ENCODE assay signal across 1 cellular context in genomic region chr15:52568569-52569243, GRCh38.
TF ChIP-seq lines count a peak whose summit lies in the region.

A gene with protein sequence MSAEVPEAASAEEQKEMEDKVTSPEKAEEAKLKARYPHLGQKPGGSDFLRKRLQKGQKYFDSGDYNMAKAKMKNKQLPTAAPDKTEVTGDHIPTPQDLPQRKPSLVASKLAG (minus strand): TSS chr15:52569030. CDS start chr15:52568892, 138 bp downstream.

TF ChIP-seq in A549, 52 proteins besides CTCF, POLR2A, EP300 and RAD21 (continued from another document):
- TF ChIP-seq MAFK (IDR thresholded peaks at IDR 0.05; ENCODE audit: partially characterized antibody) = no peak
- no peak for TF ChIP-seq RFX5 (IDR thresholded peaks at IDR 0.05)
- TF ChIP-seq NR3C1 (IDR thresholded peaks at IDR 0.05) = no peak
- TF ChIP-seq PBX3 (IDR thresholded peaks at IDR 0.05) = peak; percentile 56; the same call in 1 of the 2 replicates
- TF ChIP-seq EHMT2 (IDR thresholded peaks at IDR 0.05; ENCODE audit: low read depth) = no peak
- no peak for TF ChIP-seq CBX8 (IDR thresholded peaks at IDR 0.05)
- peak; percentile 56; the same call in 1 of the 2 replicates for TF ChIP-seq HOXB13 (CRISPR knock-in tag; IDR thresholded peaks at IDR 0.05; ENCODE audit: low read depth)
- TF ChIP-seq, protein P1, sequence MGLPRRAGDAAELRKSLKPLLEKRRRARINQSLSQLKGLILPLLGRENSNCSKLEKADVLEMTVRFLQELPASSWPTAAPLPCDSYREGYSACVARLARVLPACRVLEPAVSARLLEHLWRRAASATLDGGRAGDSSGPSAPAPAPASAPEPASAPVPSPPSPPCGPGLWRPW (IDR thresholded peaks at IDR 0.05) = no peak
- no peak for TF ChIP-seq ZNF302 (CRISPR knock-in tag; IDR thresholded peaks at IDR 0.05)
- TF ChIP-seq SMC3 (IDR thresholded peaks at IDR 0.05) = peak; percentile 28; the same call in 2 of the 3 replicates
- peak; percentile 57; the same call in 1 of the 2 replicates for TF ChIP-seq EHF (CRISPR knock-in tag; IDR thresholded peaks at IDR 0.05)
- peak; percentile 70; the same call in 1 of the 3 replicates for TF ChIP-seq BCL3 (IDR thresholded peaks at IDR 0.05)
- TF ChIP-seq USF2 (IDR thresholded peaks at IDR 0.05) = no peak
- TF ChIP-seq RARB (CRISPR knock-in tag; IDR thresholded peaks at IDR 0.05) = no peak
- TF ChIP-seq CHD4 (IDR thresholded peaks at IDR 0.05; ENCODE audit: borderline replicate concordance) = no peak
- TF ChIP-seq JUN (IDR thresholded peaks at IDR 0.05) = peak; percentile 80 to 93; a peak in 4 of 5 replicates
- peak; percentile 88; the same call in 1 of the 2 replicates for TF ChIP-seq MYC (IDR thresholded peaks at IDR 0.05; ENCODE audit: borderline replicate concordance, low read length)
- TF ChIP-seq, protein P2, sequence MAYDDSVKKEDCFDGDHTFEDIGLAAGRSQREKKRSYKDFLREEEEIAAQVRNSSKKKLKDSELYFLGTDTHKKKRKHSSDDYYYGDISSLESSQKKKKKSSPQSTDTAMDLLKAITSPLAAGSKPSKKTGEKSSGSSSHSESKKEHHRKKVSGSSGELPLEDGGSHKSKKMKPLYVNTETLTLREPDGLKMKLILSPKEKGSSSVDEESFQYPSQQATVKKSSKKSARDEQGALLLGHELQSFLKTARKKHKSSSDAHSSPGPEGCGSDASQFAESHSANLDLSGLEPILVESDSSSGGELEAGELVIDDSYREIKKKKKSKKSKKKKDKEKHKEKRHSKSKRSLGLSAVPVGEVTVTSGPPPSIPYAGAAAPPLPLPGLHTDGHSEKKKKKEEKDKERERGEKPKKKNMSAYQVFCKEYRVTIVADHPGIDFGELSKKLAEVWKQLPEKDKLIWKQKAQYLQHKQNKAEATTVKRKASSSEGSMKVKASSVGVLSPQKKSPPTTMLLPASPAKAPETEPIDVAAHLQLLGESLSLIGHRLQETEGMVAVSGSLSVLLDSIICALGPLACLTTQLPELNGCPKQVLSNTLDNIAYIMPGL (CRISPR knock-in tag; IDR thresholded peaks at IDR 0.05; ENCODE audit: borderline replicate concordance) = peak; percentile 97
- TF ChIP-seq ESRRA (IDR thresholded peaks at IDR 0.05; ENCODE audit: borderline replicate concordance, low read length) = no peak; the same call in 1 of the 2 replicates
- no peak for TF ChIP-seq KDM1A (IDR thresholded peaks at IDR 0.05; ENCODE audit: low read depth)
- no peak for TF ChIP-seq RNF2 (IDR thresholded peaks at IDR 0.05; ENCODE audit: borderline replicate concordance, low read depth)
- no peak for TF ChIP-seq JUNB (IDR thresholded peaks at IDR 0.05)
TF ChIP-seq in A549: peak in this region for 15.
